ENCODE assay signal across 2 cellular contexts in the genomic region with DNA sequence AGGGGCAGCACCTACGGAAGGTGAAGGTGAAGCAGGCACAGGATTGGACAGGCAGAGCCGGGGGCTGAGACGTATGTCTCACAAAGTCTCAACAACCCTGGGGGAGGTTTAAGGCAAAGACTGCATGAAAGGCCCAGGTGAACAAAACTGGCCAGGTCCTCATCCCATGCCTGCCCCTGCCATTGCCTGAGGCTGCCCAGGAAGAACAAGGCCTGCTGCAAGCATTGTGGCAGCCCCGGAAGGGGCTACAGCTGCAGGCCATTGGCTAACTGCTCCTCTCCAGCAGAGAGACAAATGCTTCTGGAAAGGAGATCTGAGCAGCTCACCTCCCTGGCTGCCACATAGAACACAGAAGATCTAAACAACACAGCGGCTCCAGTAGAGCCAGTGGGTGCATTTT.
TF ChIP-seq lines count a peak whose summit lies in the region.

No MANE protein-coding gene starts in this region.

TF ChIP-seq in GM23338, 12 proteins besides CTCF, POLR2A, EP300 and RAD21 (continued from another document):
- TF ChIP-seq, protein P1, sequence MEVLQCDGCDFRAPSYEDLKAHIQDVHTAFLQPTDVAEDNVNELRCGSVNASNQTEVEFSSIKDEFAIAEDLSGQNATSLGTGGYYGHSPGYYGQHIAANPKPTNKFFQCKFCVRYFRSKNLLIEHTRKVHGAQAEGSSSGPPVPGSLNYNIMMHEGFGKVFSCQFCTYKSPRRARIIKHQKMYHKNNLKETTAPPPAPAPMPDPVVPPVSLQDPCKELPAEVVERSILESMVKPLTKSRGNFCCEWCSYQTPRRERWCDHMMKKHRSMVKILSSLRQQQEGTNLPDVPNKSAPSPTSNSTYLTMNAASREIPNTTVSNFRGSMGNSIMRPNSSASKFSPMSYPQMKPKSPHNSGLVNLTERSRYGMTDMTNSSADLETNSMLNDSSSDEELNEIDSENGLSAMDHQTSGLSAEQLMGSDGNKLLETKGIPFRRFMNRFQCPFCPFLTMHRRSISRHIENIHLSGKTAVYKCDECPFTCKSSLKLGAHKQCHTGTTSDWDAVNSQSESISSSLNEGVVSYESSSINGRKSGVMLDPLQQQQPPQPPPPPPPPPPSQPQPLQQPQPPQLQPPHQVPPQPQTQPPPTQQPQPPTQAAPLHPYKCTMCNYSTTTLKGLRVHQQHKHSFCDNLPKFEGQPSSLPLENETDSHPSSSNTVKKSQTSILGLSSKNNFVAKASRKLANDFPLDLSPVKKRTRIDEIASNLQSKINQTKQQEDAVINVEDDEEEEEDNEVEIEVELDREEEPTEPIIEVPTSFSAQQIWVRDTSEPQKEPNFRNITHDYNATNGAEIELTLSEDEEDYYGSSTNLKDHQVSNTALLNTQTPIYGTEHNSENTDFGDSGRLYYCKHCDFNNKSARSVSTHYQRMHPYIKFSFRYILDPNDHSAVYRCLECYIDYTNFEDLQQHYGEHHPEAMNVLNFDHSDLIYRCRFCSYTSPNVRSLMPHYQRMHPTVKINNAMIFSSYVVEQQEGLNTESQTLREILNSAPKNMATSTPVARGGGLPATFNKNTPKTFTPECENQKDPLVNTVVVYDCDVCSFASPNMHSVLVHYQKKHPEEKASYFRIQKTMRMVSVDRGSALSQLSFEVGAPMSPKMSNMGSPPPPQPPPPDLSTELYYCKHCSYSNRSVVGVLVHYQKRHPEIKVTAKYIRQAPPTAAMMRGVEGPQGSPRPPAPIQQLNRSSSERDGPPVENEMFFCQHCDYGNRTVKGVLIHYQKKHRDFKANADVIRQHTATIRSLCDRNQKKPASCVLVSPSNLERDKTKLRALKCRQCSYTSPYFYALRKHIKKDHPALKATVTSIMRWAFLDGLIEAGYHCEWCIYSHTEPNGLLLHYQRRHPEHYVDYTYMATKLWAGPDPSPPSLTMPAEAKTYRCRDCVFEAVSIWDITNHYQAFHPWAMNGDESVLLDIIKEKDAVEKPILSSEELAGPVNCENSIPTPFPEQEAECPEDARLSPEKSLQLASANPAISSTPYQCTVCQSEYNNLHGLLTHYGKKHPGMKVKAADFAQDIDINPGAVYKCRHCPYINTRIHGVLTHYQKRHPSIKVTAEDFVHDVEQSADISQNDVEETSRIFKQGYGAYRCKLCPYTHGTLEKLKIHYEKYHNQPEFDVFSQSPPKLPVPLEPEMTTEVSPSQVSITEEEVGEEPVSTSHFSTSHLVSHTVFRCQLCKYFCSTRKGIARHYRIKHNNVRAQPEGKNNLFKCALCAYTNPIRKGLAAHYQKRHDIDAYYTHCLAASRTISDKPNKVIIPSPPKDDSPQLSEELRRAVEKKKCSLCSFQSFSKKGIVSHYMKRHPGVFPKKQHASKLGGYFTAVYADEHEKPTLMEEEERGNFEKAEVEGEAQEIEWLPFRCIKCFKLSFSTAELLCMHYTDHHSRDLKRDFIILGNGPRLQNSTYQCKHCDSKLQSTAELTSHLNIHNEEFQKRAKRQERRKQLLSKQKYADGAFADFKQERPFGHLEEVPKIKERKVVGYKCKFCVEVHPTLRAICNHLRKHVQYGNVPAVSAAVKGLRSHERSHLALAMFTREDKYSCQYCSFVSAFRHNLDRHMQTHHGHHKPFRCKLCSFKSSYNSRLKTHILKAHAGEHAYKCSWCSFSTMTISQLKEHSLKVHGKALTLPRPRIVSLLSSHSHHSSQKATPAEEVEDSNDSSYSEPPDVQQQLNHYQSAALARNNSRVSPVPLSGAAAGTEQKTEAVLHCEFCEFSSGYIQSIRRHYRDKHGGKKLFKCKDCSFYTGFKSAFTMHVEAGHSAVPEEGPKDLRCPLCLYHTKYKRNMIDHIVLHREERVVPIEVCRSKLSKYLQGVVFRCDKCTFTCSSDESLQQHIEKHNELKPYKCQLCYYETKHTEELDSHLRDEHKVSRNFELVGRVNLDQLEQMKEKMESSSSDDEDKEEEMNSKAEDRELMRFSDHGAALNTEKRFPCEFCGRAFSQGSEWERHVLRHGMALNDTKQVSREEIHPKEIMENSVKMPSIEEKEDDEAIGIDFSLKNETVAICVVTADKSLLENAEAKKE (CRISPR knock-in tag; IDR thresholded peaks at IDR 0.05) = no peak
- TF ChIP-seq, protein P2, sequence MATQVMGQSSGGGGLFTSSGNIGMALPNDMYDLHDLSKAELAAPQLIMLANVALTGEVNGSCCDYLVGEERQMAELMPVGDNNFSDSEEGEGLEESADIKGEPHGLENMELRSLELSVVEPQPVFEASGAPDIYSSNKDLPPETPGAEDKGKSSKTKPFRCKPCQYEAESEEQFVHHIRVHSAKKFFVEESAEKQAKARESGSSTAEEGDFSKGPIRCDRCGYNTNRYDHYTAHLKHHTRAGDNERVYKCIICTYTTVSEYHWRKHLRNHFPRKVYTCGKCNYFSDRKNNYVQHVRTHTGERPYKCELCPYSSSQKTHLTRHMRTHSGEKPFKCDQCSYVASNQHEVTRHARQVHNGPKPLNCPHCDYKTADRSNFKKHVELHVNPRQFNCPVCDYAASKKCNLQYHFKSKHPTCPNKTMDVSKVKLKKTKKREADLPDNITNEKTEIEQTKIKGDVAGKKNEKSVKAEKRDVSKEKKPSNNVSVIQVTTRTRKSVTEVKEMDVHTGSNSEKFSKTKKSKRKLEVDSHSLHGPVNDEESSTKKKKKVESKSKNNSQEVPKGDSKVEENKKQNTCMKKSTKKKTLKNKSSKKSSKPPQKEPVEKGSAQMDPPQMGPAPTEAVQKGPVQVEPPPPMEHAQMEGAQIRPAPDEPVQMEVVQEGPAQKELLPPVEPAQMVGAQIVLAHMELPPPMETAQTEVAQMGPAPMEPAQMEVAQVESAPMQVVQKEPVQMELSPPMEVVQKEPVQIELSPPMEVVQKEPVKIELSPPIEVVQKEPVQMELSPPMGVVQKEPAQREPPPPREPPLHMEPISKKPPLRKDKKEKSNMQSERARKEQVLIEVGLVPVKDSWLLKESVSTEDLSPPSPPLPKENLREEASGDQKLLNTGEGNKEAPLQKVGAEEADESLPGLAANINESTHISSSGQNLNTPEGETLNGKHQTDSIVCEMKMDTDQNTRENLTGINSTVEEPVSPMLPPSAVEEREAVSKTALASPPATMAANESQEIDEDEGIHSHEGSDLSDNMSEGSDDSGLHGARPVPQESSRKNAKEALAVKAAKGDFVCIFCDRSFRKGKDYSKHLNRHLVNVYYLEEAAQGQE (IDR thresholded peaks at IDR 0.05; ENCODE audit: unreplicated experiment) = no peak
- no peak for TF ChIP-seq CREB1 (CRISPR knock-in tag; IDR thresholded peaks at IDR 0.05; ENCODE audit: low read depth)
- no peak for TF ChIP-seq ZNF331 (CRISPR knock-in tag; IDR thresholded peaks at IDR 0.05; ENCODE audit: low read depth)
- no peak for TF ChIP-seq POLR2AphosphoS5 (IDR thresholded peaks at IDR 0.05; ENCODE audit: low read depth)
- TF ChIP-seq ZNF114 (CRISPR knock-in tag; IDR thresholded peaks at IDR 0.05) = no peak

TF ChIP-seq in WTC11, 78 proteins besides CTCF, POLR2A, EP300 and RAD21 (continued from another document):
- TF ChIP-seq, protein P3, sequence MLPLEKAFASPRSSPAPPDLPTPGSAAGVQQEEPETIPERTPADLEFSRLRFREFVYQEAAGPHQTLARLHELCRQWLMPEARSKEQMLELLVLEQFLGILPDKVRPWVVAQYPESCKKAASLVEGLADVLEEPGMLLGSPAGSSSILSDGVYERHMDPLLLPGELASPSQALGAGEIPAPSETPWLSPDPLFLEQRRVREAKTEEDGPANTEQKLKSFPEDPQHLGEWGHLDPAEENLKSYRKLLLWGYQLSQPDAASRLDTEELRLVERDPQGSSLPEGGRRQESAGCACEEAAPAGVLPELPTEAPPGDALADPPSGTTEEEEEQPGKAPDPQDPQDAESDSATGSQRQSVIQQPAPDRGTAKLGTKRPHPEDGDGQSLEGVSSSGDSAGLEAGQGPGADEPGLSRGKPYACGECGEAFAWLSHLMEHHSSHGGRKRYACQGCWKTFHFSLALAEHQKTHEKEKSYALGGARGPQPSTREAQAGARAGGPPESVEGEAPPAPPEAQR (CRISPR knock-in tag; IDR thresholded peaks at IDR 0.05) = no peak
- TF ChIP-seq FOXK1 (CRISPR knock-in tag; IDR thresholded peaks at IDR 0.05) = no peak
- TF ChIP-seq, protein P4, sequence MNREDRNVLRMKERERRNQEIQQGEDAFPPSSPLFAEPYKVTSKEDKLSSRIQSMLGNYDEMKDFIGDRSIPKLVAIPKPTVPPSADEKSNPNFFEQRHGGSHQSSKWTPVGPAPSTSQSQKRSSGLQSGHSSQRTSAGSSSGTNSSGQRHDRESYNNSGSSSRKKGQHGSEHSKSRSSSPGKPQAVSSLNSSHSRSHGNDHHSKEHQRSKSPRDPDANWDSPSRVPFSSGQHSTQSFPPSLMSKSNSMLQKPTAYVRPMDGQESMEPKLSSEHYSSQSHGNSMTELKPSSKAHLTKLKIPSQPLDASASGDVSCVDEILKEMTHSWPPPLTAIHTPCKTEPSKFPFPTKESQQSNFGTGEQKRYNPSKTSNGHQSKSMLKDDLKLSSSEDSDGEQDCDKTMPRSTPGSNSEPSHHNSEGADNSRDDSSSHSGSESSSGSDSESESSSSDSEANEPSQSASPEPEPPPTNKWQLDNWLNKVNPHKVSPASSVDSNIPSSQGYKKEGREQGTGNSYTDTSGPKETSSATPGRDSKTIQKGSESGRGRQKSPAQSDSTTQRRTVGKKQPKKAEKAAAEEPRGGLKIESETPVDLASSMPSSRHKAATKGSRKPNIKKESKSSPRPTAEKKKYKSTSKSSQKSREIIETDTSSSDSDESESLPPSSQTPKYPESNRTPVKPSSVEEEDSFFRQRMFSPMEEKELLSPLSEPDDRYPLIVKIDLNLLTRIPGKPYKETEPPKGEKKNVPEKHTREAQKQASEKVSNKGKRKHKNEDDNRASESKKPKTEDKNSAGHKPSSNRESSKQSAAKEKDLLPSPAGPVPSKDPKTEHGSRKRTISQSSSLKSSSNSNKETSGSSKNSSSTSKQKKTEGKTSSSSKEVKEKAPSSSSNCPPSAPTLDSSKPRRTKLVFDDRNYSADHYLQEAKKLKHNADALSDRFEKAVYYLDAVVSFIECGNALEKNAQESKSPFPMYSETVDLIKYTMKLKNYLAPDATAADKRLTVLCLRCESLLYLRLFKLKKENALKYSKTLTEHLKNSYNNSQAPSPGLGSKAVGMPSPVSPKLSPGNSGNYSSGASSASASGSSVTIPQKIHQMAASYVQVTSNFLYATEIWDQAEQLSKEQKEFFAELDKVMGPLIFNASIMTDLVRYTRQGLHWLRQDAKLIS (CRISPR knock-in tag; IDR thresholded peaks at IDR 0.05; ENCODE audit: borderline replicate concordance) = no peak
- TF ChIP-seq ESRRA (CRISPR knock-in tag; IDR thresholded peaks at IDR 0.05; ENCODE audit: borderline replicate concordance) = no peak
- TF ChIP-seq GABPB1 (CRISPR knock-in tag; IDR thresholded peaks at IDR 0.05) = no peak
